ENCODE assay signal across 1 cellular context in the genomic region with DNA sequence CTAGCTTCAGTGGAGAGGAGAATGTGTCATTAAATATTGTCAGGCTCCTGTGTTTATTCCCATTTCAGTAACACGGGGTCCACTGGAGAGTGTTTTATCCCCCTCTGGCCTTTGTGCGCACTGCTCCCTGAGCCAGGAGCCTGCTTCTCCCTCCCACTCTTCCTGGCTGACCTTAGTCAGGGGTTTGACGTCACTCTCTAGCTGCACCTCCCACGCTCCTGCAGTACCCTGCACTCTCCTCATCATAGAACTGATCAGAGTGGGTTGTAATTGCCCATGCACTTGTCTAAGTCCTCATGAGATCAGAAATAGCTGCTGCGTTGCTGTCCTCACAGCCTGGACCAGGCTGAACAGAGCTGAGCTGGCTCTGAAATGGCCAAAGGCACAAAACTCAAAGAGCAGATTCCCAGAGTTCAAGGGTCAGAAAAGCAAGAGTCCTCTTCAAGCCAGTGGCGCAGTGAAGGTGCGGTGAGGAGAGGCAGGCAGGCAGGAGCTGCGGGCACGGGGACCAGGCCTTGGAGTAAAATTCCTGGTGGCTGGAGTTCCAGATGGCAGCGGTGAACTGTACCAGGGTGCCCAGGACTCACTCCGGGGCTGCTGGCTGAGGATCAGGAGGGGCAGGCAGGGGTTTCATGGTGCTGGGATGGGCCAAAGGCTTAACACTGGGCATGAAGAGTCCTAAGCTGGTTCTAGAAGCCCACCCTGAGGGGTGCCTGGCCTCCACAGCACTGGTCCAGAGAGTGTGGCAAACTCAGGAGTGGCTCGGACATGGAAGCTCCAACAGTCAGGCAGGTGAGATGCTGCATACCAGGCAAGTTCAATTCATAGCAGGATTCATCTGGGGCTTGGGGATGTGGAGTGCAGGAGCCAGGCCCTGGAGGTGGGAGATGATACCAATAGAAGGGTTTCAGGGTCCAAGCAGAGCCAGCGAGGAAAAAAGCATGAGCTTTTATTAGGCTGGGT.
TF ChIP-seq lines count a peak whose summit lies in the region.

No MANE protein-coding gene starts in this region.

TF ChIP-seq in WTC11, 78 proteins besides CTCF, POLR2A, EP300 and RAD21 (continued from another document):
- TF ChIP-seq CDX4 (CRISPR knock-in tag; IDR thresholded peaks at IDR 0.05; ENCODE audit: borderline replicate concordance) (no peak), HMGXB4 (CRISPR knock-in tag; IDR thresholded peaks at IDR 0.05) (no peak), E2F5 (CRISPR knock-in tag; IDR thresholded peaks at IDR 0.05) (no peak)
- TF ChIP-seq, protein P1, sequence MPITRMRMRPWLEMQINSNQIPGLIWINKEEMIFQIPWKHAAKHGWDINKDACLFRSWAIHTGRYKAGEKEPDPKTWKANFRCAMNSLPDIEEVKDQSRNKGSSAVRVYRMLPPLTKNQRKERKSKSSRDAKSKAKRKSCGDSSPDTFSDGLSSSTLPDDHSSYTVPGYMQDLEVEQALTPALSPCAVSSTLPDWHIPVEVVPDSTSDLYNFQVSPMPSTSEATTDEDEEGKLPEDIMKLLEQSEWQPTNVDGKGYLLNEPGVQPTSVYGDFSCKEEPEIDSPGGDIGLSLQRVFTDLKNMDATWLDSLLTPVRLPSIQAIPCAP (CRISPR knock-in tag; IDR thresholded peaks at IDR 0.05): no peak
- TF ChIP-seq, protein P2, sequence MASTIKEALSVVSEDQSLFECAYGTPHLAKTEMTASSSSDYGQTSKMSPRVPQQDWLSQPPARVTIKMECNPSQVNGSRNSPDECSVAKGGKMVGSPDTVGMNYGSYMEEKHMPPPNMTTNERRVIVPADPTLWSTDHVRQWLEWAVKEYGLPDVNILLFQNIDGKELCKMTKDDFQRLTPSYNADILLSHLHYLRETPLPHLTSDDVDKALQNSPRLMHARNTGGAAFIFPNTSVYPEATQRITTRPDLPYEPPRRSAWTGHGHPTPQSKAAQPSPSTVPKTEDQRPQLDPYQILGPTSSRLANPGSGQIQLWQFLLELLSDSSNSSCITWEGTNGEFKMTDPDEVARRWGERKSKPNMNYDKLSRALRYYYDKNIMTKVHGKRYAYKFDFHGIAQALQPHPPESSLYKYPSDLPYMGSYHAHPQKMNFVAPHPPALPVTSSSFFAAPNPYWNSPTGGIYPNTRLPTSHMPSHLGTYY (CRISPR knock-in tag; IDR thresholded peaks at IDR 0.05): no peak
